ENCODE assay signal across 8 cellular contexts in genomic region chr1:201506092-201506491, GRCh38. TPM values are rescaled to one million over a fixed set of nuclear protein-coding genes. Genes with fewer than 3 reads are reported as not detected.
A peak's percentile ranks its signal among the peaks of the same experiment; 100 is the strongest.
DNase-seq lines count a peak whose midpoint lies in the region; ATAC-seq and TF ChIP-seq lines count a peak whose summit lies in the region.

No MANE protein-coding gene starts in this region.

- intact Hi-C loops in Right ventricle myocardium inferior (cut with DNase I): no loop called here

- peak overlapping the region; percentile 86 for H3K27ac Mint-ChIP-seq in memory B cell

- no peaks in the 10 kb centered on the region for H3K27me3 ChIP-seq in cardiac muscle cell

- H3K9me3 Mint-ChIP-seq in memory B cell: no peaks in the 10 kb centered on the region

- in situ Hi-C loops in astrocyte of the cerebellum (cut with HindIII; ENCODE audit: low sequenced_read_pairs): no loop called here

- H3K27ac ChIP-seq in cardiac muscle cell (peak overlapping the region; percentile 99), urinary bladder (ENCODE audit: low read depth) (peak overlapping the region; percentile 75)

- H3K4me1 Mint-ChIP-seq in memory B cell: peaks cover 29% of the 10 kb centered on the region

- H3K36me3 Mint-ChIP-seq in memory B cell: no peaks in the 10 kb centered on the region

- H3K27me3 Mint-ChIP-seq in memory B cell: no peaks in the 10 kb centered on the region

- H3K4me1 ChIP-seq in cardiac muscle cell (ENCODE audit: low read depth) (peaks cover 41% of the 10 kb centered on the region), urinary bladder (ENCODE audit: insufficient read depth) (no peaks in the 10 kb centered on the region)

- 36% methylated on average over 3 of the region's 3 CpGs for WGBS in urinary bladder

- DNase-seq in cardiac muscle cell (ENCODE audit: low read depth in 1 of 2, low spot score in 1 of 2) (no peak), Right ventricle myocardium inferior (ENCODE audit: missing footprints) (no peak), astrocyte of the cerebellum (ENCODE audit: low read depth) (no peak), memory B cell (ENCODE audit: low spot score in 2 of 2) (no peak)
- DNase-seq in stimulated activated CD4-positive, alpha-beta T cell treated with anti-CD3 and anti-CD28 coated beads, Interleukin-4, amount 100 ng/mL, for 1 hour: no peak

- H3K9me3 ChIP-seq in cardiac muscle cell (ENCODE audit: low read depth): no peaks in the 10 kb centered on the region

- H3K4me3 ChIP-seq in cardiac muscle cell: peak overlapping the region; percentile 21
- H3K4me3 ChIP-seq in astrocyte of the cerebellum (ENCODE audit: low read depth, low read length): peak overlapping the region; percentile 75
- H3K4me3 ChIP-seq in urinary bladder (ENCODE audit: low read depth, low read length): peak overlapping the region; percentile 67

- peak overlapping the region; percentile 90 for H3K4me3 Mint-ChIP-seq in memory B cell

- TF ChIP-seq CTCF in cardiac muscle cell (IDR thresholded peaks at IDR 0.05; ENCODE audit: low read depth, low read length) (no peak), astrocyte of the cerebellum (IDR thresholded peaks at IDR 0.05; ENCODE audit: low read depth, low read length, missing control alignments) (no peak)

- ATAC-seq in Right ventricle myocardium inferior (no peak), memory B cell (ENCODE audit: low read depth) (no peak), HG03457 (IDR thresholded peaks at IDR 0.05; ENCODE audit: unreplicated experiment) (no peak), GM18505 (IDR thresholded peaks at IDR 0.05; ENCODE audit: unreplicated experiment) (no peak)

- TF ChIP-seq POLR2A in GM18505 (IDR thresholded peaks at IDR 0.05; ENCODE audit: borderline replicate concordance, extremely low read depth, insufficient read depth, insufficient read length): no peak

- H3K36me3 ChIP-seq in cardiac muscle cell (no peaks in the 10 kb centered on the region), urinary bladder (ENCODE audit: insufficient read depth) (no peaks in the 10 kb centered on the region)

RNA-seq across cellular contexts. Expression of gene CSRP1, which starts 0.8 kb away (rescaled TPM):
- total RNA-seq in cardiac muscle cell: 135 and 174 TPM in 2 replicates
- polyA plus RNA-seq in cardiac muscle cell: 76.4 and 78.9 TPM in 2 replicates
- total RNA-seq in Right ventricle myocardium inferior: 64.6 TPM
- total RNA-seq in urinary bladder: 719 TPM
- polyA plus RNA-seq in urinary bladder: 4,390 TPM

RNA-seq across cellular contexts. Expression of gene NAV1, which starts 32.8 kb away (rescaled TPM):
- total RNA-seq in cardiac muscle cell: 113 and 151 TPM in 2 replicates
- polyA plus RNA-seq in cardiac muscle cell: 99.0 and 127 TPM in 2 replicates
- total RNA-seq in Right ventricle myocardium inferior: 69.0 TPM
- total RNA-seq in urinary bladder: 27.5 TPM
- 19.0 TPM for polyA plus RNA-seq in urinary bladder

RNA-seq across cellular contexts. Expression of gene PHLDA3, which starts 37.1 kb away (rescaled TPM):
- 54.4 and 61.5 TPM in 2 replicates for total RNA-seq in cardiac muscle cell
- polyA plus RNA-seq in cardiac muscle cell: 57.3 and 69.1 TPM in 2 replicates
- 24.3 TPM for total RNA-seq in Right ventricle myocardium inferior
- 15.2 TPM for total RNA-seq in urinary bladder
- polyA plus RNA-seq in urinary bladder: 134 TPM

Comparison
In these comparisons a context has a peak if more than half of its experiments do, and no peak if none do; other contexts are left out.
1. H3K4me3 ChIP-seq: peak in every context shown above with its lines; median percentile 75 in astrocyte of the cerebellum; 67 in urinary bladder; 21 in cardiac muscle cell.